16 cellular contexts compared by ENCODE assay signal in genomic region chr4:153261431-153261830, GRCh38. TPM values are rescaled to one million over a fixed set of nuclear protein-coding genes. Genes with fewer than 3 reads are reported as not detected.
DNase-seq lines count a peak whose midpoint lies in the region; ATAC-seq and TF ChIP-seq lines count a peak whose summit lies in the region.
"Had no signal": no experiment of that assay in that cellular context is flagged by ENCODE, and none has a peak within 500 bp of the region (broad histone marks: within the 10 kb centered on the region; RNA-seq: fewer than 3 reads in every experiment).

No MANE protein-coding gene starts in this region.

- intact Hi-C loops in breast epithelium (cut with DNase I; ENCODE audit: low total_unique reads) (no loop called here), mammary epithelial cell (cut with micrococcal nuclease) (no loop called here), upper lobe of right lung (cut with DNase I) (no loop called here)

- H3K27ac ChIP-seq in breast epithelium: peak overlapping the region; percentile 26 to 40
- H3K27ac ChIP-seq in mammary epithelial cell (ENCODE audit: insufficient read depth, low read depth, low read length): no peak overlapping the region
- H3K27ac ChIP-seq in caudate nucleus (ENCODE audit: low read depth, low read length): peak overlapping the region; percentile 60
- H3K27ac ChIP-seq in neural cell (ENCODE audit: low read length): peak overlapping the region; percentile 98
- H3K27ac ChIP-seq in upper lobe of right lung: no peak overlapping the region
- H3K27ac ChIP-seq: 22Rv1 had no signal

- H3K4me3 ChIP-seq in breast epithelium (no peak overlapping the region), mammary epithelial cell (replicated peaks in 1 of 3; ENCODE audit: insufficient read depth in 1 of 3, low read depth in 2 of 3, low read length in 3 of 3) (no peak overlapping the region), neural cell (ENCODE audit: low read length) (peak overlapping the region; percentile 75), upper lobe of right lung (no peak overlapping the region)

- H3K4me1 Mint-ChIP-seq in glutamatergic neuron (ENCODE audit: low read depth, unreplicated experiment): peaks cover 9% of the 10 kb centered on the region

- DNase-seq in breast epithelium (ENCODE audit: low spot score in 2 of 2): no peak
- no peak for DNase-seq in mammary epithelial cell
- DNase-seq in caudate nucleus (lab: John Stamatoyannopoulos, UW): no peak
- DNase-seq in upper lobe of right lung: no peak
- no peak for DNase-seq in mesenteric fat pad (ENCODE audit: low spot score)
- DNase-seq in erythroblast (lab: John Stamatoyannopoulos, UW): no peak
- no peak for DNase-seq in glutamatergic neuron
- DNase-seq: Caco-2, DMS53, NCI-H1417 treated with DMSO at 0.1 percent for 48 hours, NCI-H2029, NCI-H510A, SHP77 had no signal

- H3K9ac ChIP-seq in mammary epithelial cell (ENCODE audit: insufficient read depth, low read length) (no peak overlapping the region), neural cell (ENCODE audit: low read length) (peak overlapping the region; percentile 44)

- TF ChIP-seq EP300 in neural cell (conservative IDR thresholded peaks at IDR 0.05; ENCODE audit: poor library complexity, severe bottlenecking): no peak

- H3K27me3 ChIP-seq in breast epithelium (no peaks in the 10 kb centered on the region), mammary epithelial cell (ENCODE audit: insufficient read depth, low read length) (no peaks in the 10 kb centered on the region), neural cell (ENCODE audit: insufficient read depth, low read depth, low read length) (no peaks in the 10 kb centered on the region), upper lobe of right lung (no peaks in the 10 kb centered on the region)

- H3K9me3 ChIP-seq in breast epithelium (peaks cover 4 to 11% of the 10 kb centered on the region in 2 donors), mammary epithelial cell (replicated peaks; ENCODE audit: insufficient read depth, low read length) (no peaks in the 10 kb centered on the region), neural cell (ENCODE audit: low read length) (no peaks in the 10 kb centered on the region), upper lobe of right lung (no peaks in the 10 kb centered on the region)

- TF ChIP-seq CTCF in breast epithelium (IDR thresholded peaks at IDR 0.05): no peak
- TF ChIP-seq CTCF in mammary epithelial cell (conservative IDR thresholded peaks at IDR 0.05 in 1 of 2, IDR thresholded peaks at IDR 0.05 in 1 of 2; ENCODE audit: extremely low read depth in 1 of 2, insufficient read depth in 1 of 2, low read depth in 1 of 2, low read length in 2 of 2): no peak
- no peak for TF ChIP-seq CTCF in neural cell (IDR thresholded peaks at IDR 0.05; ENCODE audit: poor library complexity, severe bottlenecking)
- TF ChIP-seq CTCF in upper lobe of right lung (IDR thresholded peaks at IDR 0.05): no peak
- TF ChIP-seq CTCF in glutamatergic neuron (IDR thresholded peaks at IDR 0.05; ENCODE audit: partially characterized antibody, unreplicated experiment): no peak

- no peak for ATAC-seq in upper lobe of right lung

- H3K4me1 ChIP-seq in breast epithelium (no peaks in the 10 kb centered on the region), mammary epithelial cell (ENCODE audit: insufficient read depth, low read length) (no peaks in the 10 kb centered on the region), upper lobe of right lung (no peaks in the 10 kb centered on the region)

- no peak overlapping the region for H2AFZ ChIP-seq in mammary epithelial cell (ENCODE audit: low read depth, low read length)
- H2AFZ ChIP-seq in neural cell (ENCODE audit: low read depth, low read length): no peak overlapping the region

- H3K36me3 Mint-ChIP-seq in glutamatergic neuron (ENCODE audit: unreplicated experiment): no peaks in the 10 kb centered on the region

- no peak for TF ChIP-seq POLR2A in breast epithelium (IDR thresholded peaks at IDR 0.05)
- no peak for TF ChIP-seq POLR2A in erythroblast (IDR thresholded peaks at IDR 0.05; ENCODE audit: low read length)

- BruUV-seq in mammary epithelial cell (replicated peaks; lab: Mats Ljungman, UMichigan): no TSS peak

- TF ChIP-seq RAD21 in neural cell (conservative IDR thresholded peaks at IDR 0.05): no peak

- peaks cover 2% of the 10 kb centered on the region for H3K27me3 Mint-ChIP-seq in glutamatergic neuron (ENCODE audit: unreplicated experiment)

- 100% methylated on average over 2 of the region's 2 CpGs for WGBS in mammary epithelial cell (ENCODE audit: low coverage, missing lambda C conversion rate)

- H4K20me1 ChIP-seq in mammary epithelial cell (ENCODE audit: insufficient read depth, low read length) (no peaks in the 10 kb centered on the region), neural cell (ENCODE audit: insufficient read depth) (peaks cover 4% of the 10 kb centered on the region)

- no peak overlapping the region for H3K4me3 Mint-ChIP-seq in glutamatergic neuron (ENCODE audit: unreplicated experiment)
- H3K4me3 Mint-ChIP-seq: IgD-negative memory B cell had no signal

- CTCF ChIA-PET in mammary epithelial cell (lab: Charles Lee; ENCODE audit: low non-redundant PET): no interaction called here

- H3K27ac Mint-ChIP-seq in glutamatergic neuron (ENCODE audit: unreplicated experiment): no peak overlapping the region
- H3K27ac Mint-ChIP-seq: IgD-negative memory B cell had no signal

- in situ Hi-C loops in mammary epithelial cell (cut with MboI; ENCODE audit: low sequenced_read_pairs in 2 of 2): no loop called here

- no peaks in the 10 kb centered on the region for H3K36me3 ChIP-seq in breast epithelium
- no peaks in the 10 kb centered on the region for H3K36me3 ChIP-seq in mammary epithelial cell (ENCODE audit: insufficient read depth, low read length)
- H3K36me3 ChIP-seq in neural cell (ENCODE audit: insufficient read depth, low read length): peaks cover 6% of the 10 kb centered on the region
- H3K36me3 ChIP-seq in upper lobe of right lung: no peaks in the 10 kb centered on the region

- dilution Hi-C loops in mammary epithelial cell (cut with HindIII; ENCODE audit: low sequenced_read_pairs): no loop called here

- H3K79me2 ChIP-seq in mammary epithelial cell (ENCODE audit: insufficient read depth, low read length) (no peaks in the 10 kb centered on the region), neural cell (replicated peaks; ENCODE audit: insufficient read depth, low read length) (peaks cover 92% of the 10 kb centered on the region)

- peaks cover 5% of the 10 kb centered on the region for H3F3A ChIP-seq in neural cell (ENCODE audit: insufficient read depth, low read length, poor library complexity, severe bottlenecking)

- H3K4me2 ChIP-seq in mammary epithelial cell (ENCODE audit: insufficient read depth, low read depth, low read length) (no peak overlapping the region), neural cell (ENCODE audit: low read length) (peak overlapping the region; percentile 82)

- no peaks in the 10 kb centered on the region for H3K9me3 Mint-ChIP-seq in glutamatergic neuron (ENCODE audit: unreplicated experiment)

- H3K9me2 ChIP-seq in neural cell (ENCODE audit: insufficient read depth, low read length): no peaks in the 10 kb centered on the region

TF ChIP-seq in neural cell, 6 proteins besides CTCF, POLR2A, EP300 and RAD21:
- no peak for TF ChIP-seq POLR2AphosphoS5 (IDR thresholded peaks at IDR 0.05)
- TF ChIP-seq SMC3 (conservative IDR thresholded peaks at IDR 0.05; ENCODE audit: poor library complexity): no peak
- no peak for TF ChIP-seq MXI1 (conservative IDR thresholded peaks at IDR 0.05; ENCODE audit: poor library complexity, severe bottlenecking)

RNA-seq across cellular contexts. Expression of gene TRIM2, which starts 57.2 kb away (rescaled TPM):
- total RNA-seq in breast epithelium (100 to 1,000 TPM in 1 of 3 donors, 10 to 100 TPM in 2; 26.7 to 109 (median 52.4) TPM), mammary epithelial cell (10 to 100 TPM; 19.5 to 65.2 TPM), upper lobe of right lung (35.9 TPM), mesenteric fat pad (17.6 TPM), glutamatergic neuron (ENCODE audit: unreplicated experiment) (120 TPM)
- polyA plus RNA-seq in mammary epithelial cell (11.0 TPM), neural cell (218 and 261 TPM in 2 replicates)
- polyA minus RNA-seq in mammary epithelial cell (31.4 TPM), neural cell (723 and 816 TPM in 2 replicates)

Comparison
In these comparisons a context has a peak if more than half of its experiments do, and no peak if none do; other contexts are left out.
1. H3K27ac ChIP-seq: peak in breast epithelium (2 of 2), caudate nucleus (single experiment) and neural cell (single experiment); none in mammary epithelial cell (single experiment) and upper lobe of right lung (single experiment).